Comparison of ENCODE assay signal across 18 cellular contexts in genomic region chr10:12308102-12308501, GRCh38. TPM values are rescaled to one million over a fixed set of nuclear protein-coding genes. Genes with fewer than 3 reads are reported as not detected.
DNase-seq lines count a peak whose midpoint lies in the region; ATAC-seq, FAIRE-seq and TF ChIP-seq lines count a peak whose summit lies in the region.
"Had no signal": no experiment of that assay in that cellular context is flagged by ENCODE, and none has a peak within 500 bp of the region (broad histone marks: within the 10 kb centered on the region; RNA-seq: fewer than 3 reads in every experiment).

No MANE protein-coding gene starts in this region.

- no peak for TF ChIP-seq EP300 in GM12878 (IDR thresholded peaks at IDR 0.05; ENCODE audit: borderline replicate concordance in 1 of 2, control insufficient read depth in 1 of 2, low read depth in 2 of 2, low read length in 2 of 2)

- H3K18ac ChIP-seq in mesenchymal stem cell (ENCODE audit: low read depth in 1 of 2, low read length in 2 of 2): no peak overlapping the region

- H3K14ac ChIP-seq in mesenchymal stem cell (ENCODE audit: low read length in 2 of 2): no peak overlapping the region

- in situ Hi-C loops in GM12878 (cut with MboI): no loop called here

- no peak overlapping the region for H2BK15ac ChIP-seq in mesenchymal stem cell (ENCODE audit: low read depth, poor library complexity, severe bottlenecking)

- no peaks in the 10 kb centered on the region for H3K79me1 ChIP-seq in mesenchymal stem cell (replicated peaks; ENCODE audit: low read length, poor library complexity, severe bottlenecking)

- H3K27ac Mint-ChIP-seq in HFFc6: no peak overlapping the region
- H3K27ac Mint-ChIP-seq: CD8-positive, alpha-beta T cell had no signal

- H4K20me1 ChIP-seq in GM12878 (ENCODE audit: control insufficient read depth, insufficient read depth): no peaks in the 10 kb centered on the region
- H4K20me1 ChIP-seq: BLaER1 had no signal

- TF ChIP-seq CTCF in AG10803 (conservative IDR thresholded peaks at IDR 0.05; ENCODE audit: low read length): no peak
- TF ChIP-seq CTCF in HFFc6 (IDR thresholded peaks at IDR 0.05): no peak
- no peak for TF ChIP-seq CTCF in GM12878 (IDR thresholded peaks at IDR 0.05 in 2 of 3, conservative IDR thresholded peaks at IDR 0.05 in 1 of 3; ENCODE audit: control insufficient read depth in 2 of 3, extremely low read depth in 1 of 3, insufficient read depth in 1 of 3, low read depth in 3 of 3, low read length in 3 of 3)
- TF ChIP-seq CTCF in WERI-Rb-1 (IDR thresholded peaks at IDR 0.05; ENCODE audit: low read depth, low read length): no peak

- no peak overlapping the region for H3K4me3 Mint-ChIP-seq in HFFc6
- H3K4me3 Mint-ChIP-seq: CD8-positive, alpha-beta T cell had no signal

- TF ChIP-seq POLR2A in GM12878 (IDR thresholded peaks at IDR 0.05; ENCODE audit: low read depth, low read length): no peak

- 77% methylated on average over 5 of the region's 5 CpGs for WGBS in GM12878 (ENCODE audit: insufficient coverage, insufficient replicate concordance, low lambda C conversion rate, missing lambda C conversion rate)
- WGBS in mesenchymal stem cell: 82% methylated on average over 5 of the region's 5 CpGs

- no peak for TF ChIP-seq RAD21 in GM12878 (IDR thresholded peaks at IDR 0.05; ENCODE audit: insufficient read depth, low read depth, low read length)

- SMC1A ChIA-PET in GM12878 (lab: Charles Lee; ENCODE audit: uncharacterized antibody, unreplicated experiment): interaction anchor here (1.0 to 1.9 kb wide), 4 partner anchors 44 to 348 kb away, joined by 3 to 5 read pairs (median 3); no protein-coding TSS in a partner anchor

- intact Hi-C loops in GM12878 (cut with micrococcal nuclease; ENCODE audit: unreplicated experiment) (no loop called here), sciatic nerve (cut with DNase I) (no loop called here)

- H3K27me3 Mint-ChIP-seq in HFFc6 (ENCODE audit: insufficient read depth): peaks cover 2% of the 10 kb centered on the region; the same call in 1 of the 2 replicates

- BruUV-seq in GM12878 (replicated peaks; lab: Mats Ljungman, UMichigan): no TSS peak

- RAD21 ChIA-PET in GM12878 (lab: Charles Lee; ENCODE audit: unreplicated experiment): interaction anchor here (0.7 to 1.9 kb wide), 3 partner anchors 13 to 44 kb away, joined by 3 to 7 read pairs (median 4); no protein-coding TSS in a partner anchor

- H2AK5ac ChIP-seq in mesenchymal stem cell (ENCODE audit: low read length, severe bottlenecking): no peak overlapping the region

- H3K36me3 ChIP-seq in GM12878 (ENCODE audit: control insufficient read depth in 2 of 2, insufficient read depth in 2 of 2, low read length in 1 of 2) (no peaks in the 10 kb centered on the region), mesenchymal stem cell (ENCODE audit: control insufficient read depth in 1 of 2, insufficient read depth in 2 of 2, low read depth in 1 of 2, low read length in 2 of 2) (no peaks in the 10 kb centered on the region), WERI-Rb-1 (no peaks in the 10 kb centered on the region)
- H3K36me3 ChIP-seq: BLaER1, Peyer's patch had no signal

- H3K4me3 ChIP-seq in AG10803 (ENCODE audit: low read length): no peak overlapping the region
- no peak overlapping the region for H3K4me3 ChIP-seq in GM12878
- H3K4me3 ChIP-seq in mesenchymal stem cell (ENCODE audit: insufficient read depth in 1 of 2, low read depth in 1 of 2, low read length in 2 of 2): no peak overlapping the region
- H3K4me3 ChIP-seq in WERI-Rb-1 (ENCODE audit: low read depth, low read length): no peak overlapping the region
- H3K4me3 ChIP-seq: BLaER1, Peyer's patch had no signal

- no peak overlapping the region for H4K91ac ChIP-seq in mesenchymal stem cell (ENCODE audit: low read length)

- H3K27ac ChIP-seq in GM12878 (ENCODE audit: control insufficient read depth, insufficient read depth) (peak overlapping the region; percentile 60), mesenchymal stem cell (ENCODE audit: low read length, poor library complexity, severe bottlenecking) (no peak overlapping the region), WERI-Rb-1 (no peak overlapping the region)
- H3K27ac ChIP-seq: BLaER1, KMS-11, Peyer's patch had no signal

- peaks cover 7% of the 10 kb centered on the region for H3K9me3 Mint-ChIP-seq in HFFc6
- H3K9me3 Mint-ChIP-seq: CD8-positive, alpha-beta T cell had no signal

- ATAC-seq in GM12878 (peak; percentile 20), sciatic nerve (peak; percentile 62)
- ATAC-seq: CD8-positive, alpha-beta T cell had no signal

- H3K9ac ChIP-seq in GM12878 (ENCODE audit: control insufficient read depth, insufficient read depth, low read length): no peak overlapping the region
- H3K9ac ChIP-seq in mesenchymal stem cell (ENCODE audit: low read length): no peak overlapping the region
- H3K9ac ChIP-seq: BLaER1, KMS-11 had no signal

- H3K27me3 ChIP-seq in GM12878 (replicated peaks in 1 of 2; ENCODE audit: control insufficient read depth in 2 of 2, insufficient read depth in 2 of 2, low read length in 1 of 2) (no peaks in the 10 kb centered on the region), mesenchymal stem cell (ENCODE audit: control insufficient read depth in 1 of 2, insufficient read depth in 1 of 2, low read length in 2 of 2) (no peaks in the 10 kb centered on the region), WERI-Rb-1 (ENCODE audit: insufficient read depth, low read depth, severe bottlenecking) (no peaks in the 10 kb centered on the region)
- H3K27me3 ChIP-seq: BLaER1, Peyer's patch had no signal

- H3K36me3 Mint-ChIP-seq in HFFc6 (ENCODE audit: low read depth): 0 out of 2 replicates have a peak, but pooled peaks cover 5% of the 10 kb centered on the region
- H3K36me3 Mint-ChIP-seq: CD8-positive, alpha-beta T cell had no signal

- no peaks in the 10 kb centered on the region for H3K79me2 ChIP-seq in GM12878 (ENCODE audit: control insufficient read depth, insufficient read depth, low read length)

- H3K9me3 ChIP-seq in GM12878 (replicated peaks; ENCODE audit: control insufficient read depth, insufficient read depth, low read length): no peaks in the 10 kb centered on the region; the same call in 1 of the 3 replicates
- H3K9me3 ChIP-seq in mesenchymal stem cell (ENCODE audit: control insufficient read depth, low read length): no peaks in the 10 kb centered on the region
- H3K9me3 ChIP-seq in WERI-Rb-1 (ENCODE audit: severe bottlenecking): no peaks in the 10 kb centered on the region
- H3K9me3 ChIP-seq: Peyer's patch had no signal

- peak overlapping the region; percentile 42 for H2AFZ ChIP-seq in GM12878 (ENCODE audit: control insufficient read depth, low read depth, low read length)
- no peak overlapping the region for H2AFZ ChIP-seq in mesenchymal stem cell (ENCODE audit: low read depth, low read length)

- DNase-seq in AG10803 (ENCODE audit: low read depth): peak; percentile 8
- DNase-seq in HFFc6: peak; percentile 35
- no peak for DNase-seq in GM12878 (ENCODE audit: low read depth, low spot score)
- no peak for DNase-seq in sciatic nerve (ENCODE audit: low spot score)
- no peak for DNase-seq in mesenchymal stem cell
- DNase-seq in activated gamma-delta T cell (lab: John Stamatoyannopoulos, UW): no peak
- no peak for DNase-seq in WERI-Rb-1
- no peak for DNase-seq in stimulated activated CD4-positive, alpha-beta T cell treated with anti-CD3 and anti-CD28 coated beads, Interleukin-15, amount 100 ng/mL, for 24 hours
- DNase-seq: Calu3; CD8-positive, alpha-beta T cell; EL; NCI-H1417 treated with DMSO at 0.1 percent for 48 hours; NCI-H187 treated with DMSO at 0.1 percent for 48 hours; NCI-H526; Peyer's patch had no signal

- H2BK5ac ChIP-seq in mesenchymal stem cell (ENCODE audit: low read depth, low read length, poor library complexity, severe bottlenecking): no peak overlapping the region

- POLR2A ChIA-PET in GM12878 (lab: Charles Lee): interaction anchor here (0.7 to 1.3 kb wide), 3 partner anchors 13 to 44 kb away, joined by 3 read pairs; no protein-coding TSS in a partner anchor

- no peak overlapping the region for H2BK120ac ChIP-seq in mesenchymal stem cell (ENCODE audit: low read depth, low read length)

- CTCF ChIA-PET in GM12878 (lab: Yijun Ruan, JAX): interaction anchor here (0.7 to 1.7 kb wide), 7 partner anchors 10 to 93 kb away, joined by 3 to 5 read pairs (median 4); no protein-coding TSS in a partner anchor

- FAIRE-seq in GM12878 (lab: Jason Lieb, UNC): no peak
- FAIRE-seq: H54 had no signal

- H3K4me1 ChIP-seq in GM12878 (ENCODE audit: control insufficient read depth, insufficient read depth, low read length) (peaks cover 20% of the 10 kb centered on the region), mesenchymal stem cell (ENCODE audit: control insufficient read depth, insufficient read depth, low read depth, low read length) (no peaks in the 10 kb centered on the region)
- H3K4me1 ChIP-seq: BLaER1, Peyer's patch had no signal

- H2BK12ac ChIP-seq in mesenchymal stem cell (ENCODE audit: low read length in 2 of 2): no peak overlapping the region

- no peak overlapping the region for H3K4ac ChIP-seq in mesenchymal stem cell (ENCODE audit: low read depth in 1 of 2, low read length in 2 of 2)

- no peak overlapping the region for H4K8ac ChIP-seq in mesenchymal stem cell (ENCODE audit: low read length)

- H3K4me1 Mint-ChIP-seq in HFFc6 (ENCODE audit: low read depth): no peaks in the 10 kb centered on the region

- peak overlapping the region; percentile 56 for H3K4me2 ChIP-seq in GM12878 (ENCODE audit: control insufficient read depth, insufficient read depth)
- H3K4me2 ChIP-seq in mesenchymal stem cell (ENCODE audit: low read length, poor library complexity, severe bottlenecking): no peak overlapping the region
- H3K4me2 ChIP-seq: BLaER1, KMS-11 had no signal

- no peak overlapping the region for H3K23ac ChIP-seq in mesenchymal stem cell (ENCODE audit: low read length in 2 of 2)

RNA-seq across cellular contexts. Expression of gene CAMK1D, which starts 41.2 kb away (rescaled TPM):
- 1 to 10 TPM in 2 of 6 experiments, under 1 TPM in 4; 0.34 to 1.4 (median 0.43) TPM for total RNA-seq in HFFc6 (2021; fragmentation: NEBNext Ultra II Directional; extraction: Animal tissue kit (Norgen Biotek cat#: 25700))
- 70.4 and 80.7 TPM in 2 replicates for total RNA-seq in GM12878 (2013; cell fraction: nucleolus; rRNA removed)
- total RNA-seq in GM12878 (2014; rRNA removed): 12.3 and 14.2 TPM in 2 replicates
- 14.6 and 15.0 TPM in 2 replicates for total RNA-seq in GM12878 (2014; rRNA removed; fragmentation: Illumina TruSeq; extraction: Trizol)
- total RNA-seq in GM12878 (2021): 35.5 and 37.0 TPM in 2 replicates
- polyA plus RNA-seq in GM12878 (2011; ENCODE audit: low read depth): 10.3 TPM
- polyA plus RNA-seq in GM12878 (2011; rRNA removed): 12.3 and 14.4 TPM in 2 replicates
- polyA plus RNA-seq in GM12878 (2011; cell fraction: cytosol; rRNA removed): 11.2 and 14.2 TPM in 2 replicates
- 11.2 and 12.9 TPM in 2 replicates for polyA plus RNA-seq in GM12878 (2011; cell fraction: nucleus; rRNA removed)
- polyA plus RNA-seq in GM12878 (2012): 13.4 and 15.8 TPM in 2 replicates
- polyA plus RNA-seq in GM12878 (2014; fragmentation: Illumina TruSeq; extraction: Trizol): 25.9 and 30.3 TPM in 2 replicates
- polyA plus RNA-seq in GM12878 (2014; fragmentation: Nextera tagmentation; extraction: Ambion mirVana): 1 to 10 TPM; 2.1 to 5.5 TPM
- polyA plus RNA-seq in GM12878 (2014; rRNA removed): 19.5 and 19.6 TPM in 2 replicates
- 10 to 100 TPM in 1 of 2 experiments, 1 to 10 TPM in 1; 3.5 to 20.0 TPM for polyA plus RNA-seq in GM12878 (2016; fragmentation: Nextera tagmentation; extraction: Ambion mirVana)
- polyA minus RNA-seq in GM12878 (2011; rRNA and poly(A)+ RNA removed): 11.3 and 16.2 TPM in 2 replicates
- polyA minus RNA-seq in GM12878 (2011; cell fraction: cytosol; rRNA and poly(A)+ RNA removed): 4.8 and 6.5 TPM in 2 replicates
- polyA minus RNA-seq in GM12878 (2011; cell fraction: nucleus; rRNA and poly(A)+ RNA removed): 3.9 and 5.7 TPM in 2 replicates
- 27.1 TPM for total RNA-seq in sciatic nerve
- polyA plus RNA-seq in mesenchymal stem cell (2013, experiment 1 of 2): 7.6 TPM
- 7.8 TPM for polyA plus RNA-seq in mesenchymal stem cell (2013, experiment 2 of 2)

Comparison
In these comparisons a context has a peak if more than half of its experiments do, and no peak if none do; other contexts are left out.
1. DNase-seq: peak in AG10803 (single experiment) and HFFc6 (single experiment); none in GM12878 (single experiment), sciatic nerve (single experiment), mesenchymal stem cell (single experiment), activated gamma-delta T cell (single experiment), WERI-Rb-1 (single experiment) and stimulated activated CD4-positive, alpha-beta T cell treated with anti-CD3 and anti-CD28 coated beads, Interleukin-15, amount 100 ng/mL, for 24 hours (single experiment).
2. RNA of gene CAMK1D, which starts 41.2 kb away (total RNA-seq): 27.1 TPM in sciatic nerve (single experiment) and 12.3 to 80.7 TPM in GM12878; 0.34 to 1.4 TPM in HFFc6; every median in the first group is over 4 times any median in the second.